8 cellular contexts compared by ENCODE assay signal in the genomic region with DNA sequence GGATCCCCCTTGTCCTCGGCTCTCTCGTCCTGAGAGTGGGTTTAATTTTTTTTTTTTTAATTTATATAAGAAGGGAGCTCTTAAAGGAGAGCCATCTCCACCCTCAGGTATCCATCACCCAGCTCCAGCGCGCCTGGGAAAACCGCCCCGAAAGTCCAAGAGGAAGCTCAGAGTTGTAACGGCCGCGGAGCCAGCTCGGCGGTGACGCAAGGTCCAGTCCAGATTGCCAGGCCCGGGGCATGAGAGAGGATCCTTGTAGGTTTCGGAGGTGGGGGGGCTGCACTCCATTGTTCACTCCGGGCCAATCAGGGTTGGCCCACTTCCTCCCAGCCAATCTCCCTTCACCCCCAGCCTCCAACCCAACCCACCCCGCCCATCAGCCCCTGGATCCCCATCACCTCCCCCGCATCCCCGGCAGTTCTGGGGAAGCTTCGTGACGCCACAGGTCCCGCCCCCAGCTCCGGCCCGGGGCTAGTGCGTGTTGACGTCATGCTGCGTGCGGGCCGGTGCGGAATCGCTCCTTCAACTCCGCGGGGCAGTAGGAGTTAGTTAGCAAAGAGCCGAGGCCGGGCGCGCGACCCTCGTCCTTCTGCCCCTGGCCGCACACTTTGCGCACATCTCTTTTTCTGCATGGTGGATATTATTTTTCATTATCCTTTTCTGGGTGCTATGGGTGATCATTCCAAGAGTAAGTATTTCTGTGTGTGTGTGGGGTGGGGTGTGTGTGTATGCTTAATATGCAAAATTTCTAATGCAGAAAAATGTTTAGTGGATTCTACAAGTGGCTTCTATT. TPM values are rescaled to one million over a fixed set of nuclear protein-coding genes. Genes with fewer than 3 reads are reported as not detected.
A peak's percentile ranks its signal among the peaks of the same experiment; 100 is the strongest.
DNase-seq lines count a peak whose midpoint lies in the region; ATAC-seq lines count a peak whose summit lies in the region.

Gene ISL2 (plus strand): TSS at position 520 of the 793 bp plus-strand sequence. CDS start 111 bp downstream, at position 631.

- H4K20me1 ChIP-seq in BLaER1 treated with 17β-estradiol and CSF1 and Interleukin-3, amounts not matched to agents 10 nM and 100 nM: peaks cover 0 to 56% (median 45%) of the 10 kb centered on the region in 11 experiments; a peak in 20 of 22 replicates

- H3K36me3 ChIP-seq in BLaER1 treated with 17β-estradiol and CSF1 and Interleukin-3, amounts not matched to agents 10 nM and 100 nM: no peaks in the 10 kb centered on the region
- H3K36me3 ChIP-seq in skeletal muscle satellite cell (ENCODE audit: insufficient read depth, low read length): peaks cover 6% of the 10 kb centered on the region

- H3K9me3 ChIP-seq in BLaER1 treated with 17β-estradiol and CSF1 and Interleukin-3, amounts not matched to agents 10 nM and 100 nM (replicated peaks in 1 of 11): peaks cover 0 to 12% (median 0%) of the 10 kb centered on the region in 11 experiments; a peak in 3 of 22 replicates
- H3K9me3 ChIP-seq in iPS-18c (ENCODE audit: control insufficient read depth, insufficient read depth, low read length): peaks cover 6% of the 10 kb centered on the region
- no peaks in the 10 kb centered on the region for H3K9me3 ChIP-seq in skeletal muscle satellite cell (replicated peaks; ENCODE audit: low read length)

- peaks cover 19 to 62% (median 41%) of the 10 kb centered on the region in 10 experiments for H3K4me1 ChIP-seq in BLaER1 treated with 17β-estradiol and CSF1 and Interleukin-3, amounts not matched to agents 10 nM and 100 nM
- H3K4me1 ChIP-seq in skeletal muscle satellite cell (ENCODE audit: control insufficient read depth, insufficient read depth, low read length): peaks cover 41% of the 10 kb centered on the region

- H3K27ac ChIP-seq in BLaER1 treated with 17β-estradiol and CSF1 and Interleukin-3, amounts not matched to agents 10 nM and 100 nM: peak within 1 kb of the TSS in 3 of 11 experiments; percentile 12 to 54 (median 26); a peak in 4 of 22 replicates

- DNase-seq in GM19238 (ENCODE audit: insufficient read length, low spot score): peak; percentile 86
- peak; percentile 98 for DNase-seq in RPMI8226
- DNase-seq in amygdala (lab: John Stamatoyannopoulos, UW): peak in 40 of 56 donors; percentile 2 to 84 (median 45)
- no peak for DNase-seq in NCI-H1417 (lab: John Stamatoyannopoulos, UW)

- ATAC-seq in HG03439 (IDR thresholded peaks at IDR 0.05; ENCODE audit: unreplicated experiment): peak; percentile 68

- peak within 1 kb of the TSS in 3 of 11 experiments; percentile 35 to 50 (median 41); a peak in 4 of 22 replicates for H3K9ac ChIP-seq in BLaER1 treated with 17β-estradiol and CSF1 and Interleukin-3, amounts not matched to agents 10 nM and 100 nM
- peak within 1 kb of the TSS; percentile 76 for H3K9ac ChIP-seq in skeletal muscle satellite cell (ENCODE audit: low read depth, low read length)

- H3K4me2 ChIP-seq in BLaER1 treated with 17β-estradiol and CSF1 and Interleukin-3, amounts not matched to agents 10 nM and 100 nM: peak within 1 kb of the TSS; percentile 31 to 89 (median 63)
- peak within 1 kb of the TSS; percentile 94 for H3K4me2 ChIP-seq in skeletal muscle satellite cell (ENCODE audit: low read length)

- peak within 1 kb of the TSS in 8 of 10 experiments; percentile 27 to 54 (median 42); a peak in 16 of 20 replicates for H3K4me3 ChIP-seq in BLaER1 treated with 17β-estradiol and CSF1 and Interleukin-3, amounts not matched to agents 10 nM and 100 nM
- H3K4me3 ChIP-seq in iPS-18c (ENCODE audit: insufficient read depth, low read depth, low read length): peak within 1 kb of the TSS; percentile 49
- H3K4me3 ChIP-seq in skeletal muscle satellite cell (ENCODE audit: low read length): peak within 1 kb of the TSS; percentile 75

- peaks cover 61 to 80% (median 72%) of the 10 kb centered on the region in 11 experiments for H3K27me3 ChIP-seq in BLaER1 treated with 17β-estradiol and CSF1 and Interleukin-3, amounts not matched to agents 10 nM and 100 nM
- peaks cover 43% of the 10 kb centered on the region for H3K27me3 ChIP-seq in skeletal muscle satellite cell (ENCODE audit: control insufficient read depth, insufficient read depth, low read length)

RNA-seq across cellular contexts. Expression of gene ISL2, which starts in this region (rescaled TPM):
- 0.66 and 1.3 TPM in 2 replicates for total RNA-seq in skeletal muscle satellite cell (2012; rRNA removed)

Comparison
In these comparisons a context has a peak if more than half of its experiments do, and no peak if none do; other contexts are left out.
1. DNase-seq: peak in GM19238 (single experiment), RPMI8226 (single experiment) and amygdala (40 of 56); none in NCI-H1417 (0 of 3).
2. Peak in every context shown above with its lines, with median percentiles within 50 percentile points of each other: H3K4me3 ChIP-seq.